8 cellular contexts compared by ENCODE assay signal in genomic region chr11:65026810-65027209, GRCh38. TPM values are rescaled to one million over a fixed set of nuclear protein-coding genes. Genes with fewer than 3 reads are reported as not detected.
A peak's percentile ranks its signal among the peaks of the same experiment; 100 is the strongest.
DNase-seq lines count a peak whose midpoint lies in the region; ATAC-seq lines count a peak whose summit lies in the region.

No MANE protein-coding gene starts in this region.

- no peak overlapping the region for H2AK5ac ChIP-seq in trophoblast cell (ENCODE audit: low read length)

- no peak overlapping the region for H2BK5ac ChIP-seq in trophoblast cell (ENCODE audit: low read depth, low read length, poor library complexity)

- WGBS in esophagus, 2 donors, result 59% methylated on average over 10 of the region's 10 CpGs
- no CpG with 5 or more reads among the region's 10 CpGs for WGBS in trophoblast cell (ENCODE audit: extremely low coverage, insufficient coverage, insufficient read length)

- H3K36me3 ChIP-seq in esophagus (ENCODE audit: control insufficient read depth in 2 of 2, insufficient read depth in 2 of 2, low read length in 1 of 2) (peaks cover 0 to 3% of the 10 kb centered on the region in 2 donors), trophoblast cell (ENCODE audit: control insufficient read depth in 1 of 2, insufficient read depth in 2 of 2, low read length in 2 of 2) (peaks cover 2 to 4% of the 10 kb centered on the region in 2 experiments)

- H3K27ac ChIP-seq in esophagus (ENCODE audit: low read depth in 2 of 2, low read length in 1 of 2), result peak overlapping the region; percentile 93 to 98
- no peak overlapping the region for H3K27ac ChIP-seq in trophoblast cell (ENCODE audit: low read depth, low read length)

- H3K4ac ChIP-seq in trophoblast cell (ENCODE audit: low read depth, low read length), result no peak overlapping the region

- peak overlapping the region; percentile 47 to 67 for H3K4me3 ChIP-seq in esophagus (ENCODE audit: low read depth in 1 of 2, low read length in 2 of 2)
- H3K4me3 ChIP-seq in trophoblast cell (ENCODE audit: low read depth, low read length), result no peak overlapping the region

- H3K14ac ChIP-seq in trophoblast cell (ENCODE audit: low read length), result peak overlapping the region; percentile 3

- peak overlapping the region; percentile 39 for H2BK120ac ChIP-seq in trophoblast cell (ENCODE audit: insufficient read depth, low read length, poor library complexity)

- H4K12ac ChIP-seq in trophoblast cell (ENCODE audit: low read depth, low read length), result no peak overlapping the region

- H4K91ac ChIP-seq in trophoblast cell (ENCODE audit: low read depth, low read length), result peak overlapping the region; percentile 8

- no peaks in the 10 kb centered on the region for H3K27me3 ChIP-seq in esophagus (ENCODE audit: control insufficient read depth in 1 of 2, insufficient read depth in 2 of 2, low read length in 2 of 2)
- no peaks in the 10 kb centered on the region for H3K27me3 ChIP-seq in trophoblast cell (ENCODE audit: insufficient read depth, low read length)

- DNase-seq in DMS53 (lab: John Stamatoyannopoulos, UW) (peak; percentile 73), RKO (ENCODE audit: low spot score) (peak; percentile 82), trophoblast cell (peak in 1 of 2 donors; percentile 22), activated gamma-delta T cell treated with Interleukin-2 at 50 U/mL for 16 hours (no peak), T-helper 9 cell (no peak), kidney tubule cell (ENCODE audit: low spot score) (no peak)

- peak overlapping the region; percentile 91 for H3K4me2 ChIP-seq in trophoblast cell (ENCODE audit: low read length)

- ATAC-seq in activated CD4-positive, CD25-positive, alpha-beta regulatory T cell treated with anti-CD3 and anti-CD28 coated beads, Interleukin-2, amount 50 U/mL, for 24 hours, result no peak

- no peak overlapping the region for H2BK12ac ChIP-seq in trophoblast cell (ENCODE audit: low read length)

- H2AFZ ChIP-seq in trophoblast cell (ENCODE audit: insufficient read depth, low read length, poor library complexity), result peak overlapping the region; percentile 99

- no peaks in the 10 kb centered on the region for H3K79me2 ChIP-seq in trophoblast cell (ENCODE audit: control insufficient read depth, insufficient read depth, low read length, poor library complexity)

- H3K79me1 ChIP-seq in trophoblast cell (ENCODE audit: low read length), result peaks cover 3% of the 10 kb centered on the region

- H3K4me1 ChIP-seq in esophagus (ENCODE audit: control insufficient read depth in 2 of 2, insufficient read depth in 2 of 2, low read length in 1 of 2) (no peaks in the 10 kb centered on the region), trophoblast cell (ENCODE audit: control insufficient read depth in 1 of 2, insufficient read depth in 2 of 2, low read length in 2 of 2) (peaks cover 0 to 3% of the 10 kb centered on the region in 2 experiments)

- H3K9me3 ChIP-seq in esophagus (ENCODE audit: control insufficient read depth in 2 of 2, insufficient read depth in 1 of 2, low read depth in 1 of 2, low read length in 1 of 2) (no peaks in the 10 kb centered on the region), trophoblast cell (ENCODE audit: insufficient read depth, low read depth, low read length) (peaks cover 2% of the 10 kb centered on the region)

- no peak overlapping the region for H3K9ac ChIP-seq in trophoblast cell (ENCODE audit: low read length)

- no peak overlapping the region for H3K18ac ChIP-seq in trophoblast cell (ENCODE audit: low read length)

- H3K23ac ChIP-seq in trophoblast cell (ENCODE audit: low read length), result no peak overlapping the region

- H4K8ac ChIP-seq in trophoblast cell (ENCODE audit: low read depth, low read length), result peak overlapping the region; percentile 99

RNA-seq across cellular contexts. Expression of gene SNX15, which starts 0.4 kb away (rescaled TPM):
- 10 to 100 TPM; 14.7 to 15.6 TPM for polyA plus RNA-seq in esophagus
- 14.6 and 14.9 TPM in 2 replicates for polyA plus RNA-seq in trophoblast cell (2013)

RNA-seq across cellular contexts. Expression of gene ARL2, which starts 12.8 kb away (rescaled TPM):
- polyA plus RNA-seq in esophagus, result 10 to 100 TPM; 44.5 to 68.6 TPM
- polyA plus RNA-seq in trophoblast cell (2013), result 81.8 and 87.0 TPM in 2 replicates

RNA-seq across cellular contexts. Expression of gene SAC3D1, which starts 14.2 kb away (rescaled TPM):
- 10 to 100 TPM in 1 of 2 donors, 1 to 10 TPM in 1; 6.2 to 12.1 TPM for polyA plus RNA-seq in esophagus
- polyA plus RNA-seq in trophoblast cell (2013), result 12.0 TPM in 2 replicates

RNA-seq across cellular contexts. Expression of gene BATF2, which starts 30.0 kb away (rescaled TPM):
- polyA plus RNA-seq in esophagus, result under 1 TPM; 0.22 to 0.35 TPM
- polyA plus RNA-seq in trophoblast cell (2013), result 0.03 TPM in 1 of 2 replicates, not detected in the other

RNA-seq across cellular contexts. Expression of gene NAALADL1, which starts 31.5 kb away (rescaled TPM):
- polyA plus RNA-seq in esophagus, result 1 to 10 TPM; 3.0 to 6.0 TPM
- polyA plus RNA-seq in trophoblast cell (2013), result 0.10 and 0.29 TPM in 2 replicates

Comparison
In these comparisons a context has a peak if more than half of its experiments do, and no peak if none do; other contexts are left out.
1. DNase-seq: peak in DMS53 (single experiment) and RKO (single experiment); none in activated gamma-delta T cell treated with Interleukin-2 at 50 U/mL for 16 hours (single experiment), T-helper 9 cell (single experiment) and kidney tubule cell (single experiment).